Comparison of ENCODE assay signal across 27 cellular contexts in genomic region chr13:69226427-69226826, GRCh38.
"Had no signal": no experiment of that assay in that cellular context is flagged by ENCODE, and none has a peak within 500 bp of the region (broad histone marks: within the 10 kb centered on the region; RNA-seq: fewer than 3 reads in every experiment).

No MANE protein-coding gene starts in this region.

- H3K27me3 ChIP-seq: neural progenitor cell, ovary, stomach, thyroid gland, tibial nerve, upper lobe of left lung, vagina had no signal

- ATAC-seq: naive thymus-derived CD8-positive, alpha-beta T cell; natural killer cell treated with Interleukin-12 subunit alpha and Interleukin-12 subunit beta and Interleukin-15 and Interleukin-18, amount 100 ng/mL, for 72 hours; psoas muscle; right cardiac atrium; sciatic nerve; stimulated activated effector memory CD8-positive, alpha-beta T cell treated with anti-CD3 and anti-CD28 coated beads, Interleukin-12 subunit alpha, Interleukin-12 subunit beta, amount 100 ng/mL, for 72 hours; stimulated activated naive B cell treated with anti-CD40 and anti-IgM and Interleukin-4, amounts not matched to agents 10 μg/mL and 1 μg/mL and 100 μg/mL, for 72 hours had no signal

- DNase-seq: naive thymus-derived CD8-positive, alpha-beta T cell; nephron progenitor cell; occipital lobe; ovary; posterior cingulate gyrus; psoas muscle; right cardiac atrium; stimulated activated CD4-positive, alpha-beta T cell treated with anti-CD3 and anti-CD28 coated beads, Interleukin-15, amount 100 ng/mL, for 24 hours; stimulated activated CD4-positive, alpha-beta T cell treated with anti-CD3 and anti-CD28 coated beads, Interleukin-2, amount 100 ng/mL, for 24 hours; stimulated activated CD4-positive, alpha-beta T cell treated with anti-CD3 and anti-CD28 coated beads, Interleukin-2, amount 100 ng/mL, for 48 hours; stimulated activated CD4-positive, alpha-beta T cell treated with anti-CD3 and anti-CD28 coated beads, Interleukin-4, amount 100 ng/mL, for 24 hours; stimulated activated naive B cell treated with anti-CD40 and anti-IgM and Interleukin-4, amounts not matched to agents 10 μg/mL and 1 μg/mL and 100 μg/mL, for 72 hours; stimulated activated naive CD4-positive, alpha-beta T cell treated with Interleukin-2 at 50 U/mL for 16 hours; stomach; thyroid gland; trophoblast cell; upper lobe of left lung had no signal

- H2AFZ ChIP-seq: neural progenitor cell, parathyroid adenoma had no signal

- H3K4me2 ChIP-seq: neural progenitor cell had no signal

- H3K4me1 ChIP-seq: neural progenitor cell, parathyroid adenoma, psoas muscle, stomach, thyroid gland, tibial nerve, upper lobe of left lung, vagina had no signal

- H3K9me3 ChIP-seq: ovary, stomach, thoracic aorta, thyroid gland, tibial nerve, vagina had no signal

- H3K4me3 ChIP-seq: neural progenitor cell, ovary, psoas muscle, skin epidermis, stomach, thoracic aorta, thyroid gland, tibial nerve, upper lobe of left lung, vagina had no signal

- H3K36me3 ChIP-seq: neural progenitor cell, ovary, stomach, thoracic aorta, thyroid gland, tibial nerve, upper lobe of left lung, vagina had no signal

- H3K9ac ChIP-seq: neural progenitor cell, parathyroid adenoma had no signal

- H3K79me2 ChIP-seq: parathyroid adenoma had no signal

- FAIRE-seq: urothelium cell line had no signal

- H3K27ac ChIP-seq: neural progenitor cell, ovary, parathyroid adenoma, psoas muscle, skin epidermis, stomach, thoracic aorta, thyroid gland, tibial nerve, upper lobe of left lung, vagina had no signal
